Comparison of ENCODE assay signal across 1 cellular context in the genomic region with DNA sequence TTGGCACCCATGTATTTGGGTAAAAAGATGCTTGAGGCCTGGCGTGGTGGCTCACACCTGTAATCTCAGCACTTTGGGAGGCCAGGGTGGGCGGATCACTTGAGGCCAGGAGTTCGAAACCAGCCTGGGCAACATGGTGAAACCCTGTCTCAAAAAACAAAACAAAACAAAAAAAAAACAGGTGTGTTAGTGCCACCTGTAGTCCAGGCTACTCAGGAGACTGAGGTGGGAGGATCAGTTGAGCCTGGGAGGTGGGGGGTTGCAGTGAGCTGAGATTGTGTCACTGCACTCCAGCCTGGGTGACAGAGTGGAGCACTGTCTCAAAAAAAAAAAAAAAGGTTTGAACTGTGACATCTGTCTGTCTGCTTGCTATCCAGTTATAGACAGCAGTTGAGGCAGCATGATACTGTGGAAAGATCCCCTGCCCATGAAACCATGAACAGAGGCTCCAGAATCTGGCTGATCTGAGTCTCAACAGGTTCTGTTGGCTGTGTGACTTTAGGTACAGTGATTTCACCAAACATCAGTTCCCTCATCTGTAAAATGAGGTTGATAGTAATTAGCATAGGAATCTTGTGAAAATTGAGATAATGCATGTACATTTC.
TF ChIP-seq lines count a peak whose summit lies in the region.

No MANE protein-coding gene starts in this region.

TF ChIP-seq in K562, 482 proteins besides CTCF, POLR2A, EP300 and RAD21 (continued from another document):
- no peak for TF ChIP-seq CREB5 (CRISPR knock-in tag; IDR thresholded peaks at IDR 0.05)
- no peak for TF ChIP-seq KDM1A (IDR thresholded peaks at IDR 0.05)
- TF ChIP-seq SAFB2 (IDR thresholded peaks at IDR 0.05; ENCODE audit: borderline replicate concordance, low read depth, low read length, severe bottlenecking) = no peak
- no peak for TF ChIP-seq ZNF551 (CRISPR knock-in tag; IDR thresholded peaks at IDR 0.05)
- TF ChIP-seq, protein P1, sequence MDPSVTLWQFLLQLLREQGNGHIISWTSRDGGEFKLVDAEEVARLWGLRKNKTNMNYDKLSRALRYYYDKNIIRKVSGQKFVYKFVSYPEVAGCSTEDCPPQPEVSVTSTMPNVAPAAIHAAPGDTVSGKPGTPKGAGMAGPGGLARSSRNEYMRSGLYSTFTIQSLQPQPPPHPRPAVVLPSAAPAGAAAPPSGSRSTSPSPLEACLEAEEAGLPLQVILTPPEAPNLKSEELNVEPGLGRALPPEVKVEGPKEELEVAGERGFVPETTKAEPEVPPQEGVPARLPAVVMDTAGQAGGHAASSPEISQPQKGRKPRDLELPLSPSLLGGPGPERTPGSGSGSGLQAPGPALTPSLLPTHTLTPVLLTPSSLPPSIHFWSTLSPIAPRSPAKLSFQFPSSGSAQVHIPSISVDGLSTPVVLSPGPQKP (CRISPR knock-in tag; IDR thresholded peaks at IDR 0.05) = no peak
- no peak for TF ChIP-seq THRA (IDR thresholded peaks at IDR 0.05)
- TF ChIP-seq PKNOX1 (IDR thresholded peaks at IDR 0.05) = peak; percentile 33; the same call in 1 of the 2 replicates
- no peak for TF ChIP-seq NR1H2 (CRISPR knock-in tag; IDR thresholded peaks at IDR 0.05)
- no peak for TF ChIP-seq RUNX1 (IDR thresholded peaks at IDR 0.05; ENCODE audit: low read depth)
- TF ChIP-seq ARNT (IDR thresholded peaks at IDR 0.05) = no peak
- TF ChIP-seq, protein P2, sequence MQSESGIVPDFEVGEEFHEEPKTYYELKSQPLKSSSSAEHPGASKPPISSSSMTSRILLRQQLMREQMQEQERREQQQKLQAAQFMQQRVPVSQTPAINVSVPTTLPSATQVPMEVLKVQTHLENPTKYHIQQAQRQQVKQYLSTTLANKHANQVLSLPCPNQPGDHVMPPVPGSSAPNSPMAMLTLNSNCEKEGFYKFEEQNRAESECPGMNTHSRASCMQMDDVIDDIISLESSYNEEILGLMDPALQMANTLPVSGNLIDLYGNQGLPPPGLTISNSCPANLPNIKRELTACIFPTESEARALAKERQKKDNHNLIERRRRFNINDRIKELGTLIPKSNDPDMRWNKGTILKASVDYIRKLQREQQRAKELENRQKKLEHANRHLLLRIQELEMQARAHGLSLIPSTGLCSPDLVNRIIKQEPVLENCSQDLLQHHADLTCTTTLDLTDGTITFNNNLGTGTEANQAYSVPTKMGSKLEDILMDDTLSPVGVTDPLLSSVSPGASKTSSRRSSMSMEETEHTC (IDR thresholded peaks at IDR 0.05) = no peak
- 0 out of 2 replicates have a peak, but pooled peaks have one; percentile 25 for TF ChIP-seq SMAD4 (CRISPR knock-in tag; conservative IDR thresholded peaks at IDR 0.05)
- TF ChIP-seq ZNF253 (CRISPR knock-in tag; conservative IDR thresholded peaks at IDR 0.05) = no peak
- peak; percentile 66; the same call in 1 of the 2 replicates for TF ChIP-seq ZNF384 (IDR thresholded peaks at IDR 0.05; ENCODE audit: low read depth, low read length)
- TF ChIP-seq NR2C2 (CRISPR knock-in tag; IDR thresholded peaks at IDR 0.05) = no peak
- no peak for TF ChIP-seq NR2C2 (tag; IDR thresholded peaks at IDR 0.05)
- TF ChIP-seq RFX1 (IDR thresholded peaks at IDR 0.05) = no peak
- TF ChIP-seq BRF2 (IDR thresholded peaks at IDR 0.05; ENCODE audit: borderline replicate concordance, insufficient read depth, insufficient read length) = no peak
- TF ChIP-seq CBFA2T3 (IDR thresholded peaks at IDR 0.05) = 0 out of 2 replicates have a peak, but pooled peaks have one; percentile 17
- no peak for TF ChIP-seq KLF13 (tag; IDR thresholded peaks at IDR 0.05; ENCODE audit: borderline replicate concordance, low read depth)
- TF ChIP-seq HDAC2 (IDR thresholded peaks at IDR 0.05) = peak; percentile 20; the same call in 1 of the 2 replicates
- no peak for TF ChIP-seq U2AF1 (optimal IDR thresholded peaks at IDR 0.05; ENCODE audit: low read depth, low read length)
- no peak for TF ChIP-seq ZBTB40 (IDR thresholded peaks at IDR 0.05)
- no peak for TF ChIP-seq ZBTB40 (CRISPR knock-in tag; IDR thresholded peaks at IDR 0.05)
- no peak for TF ChIP-seq PATZ1 (CRISPR knock-in tag; IDR thresholded peaks at IDR 0.05; ENCODE audit: borderline replicate concordance)
- TF ChIP-seq HDAC1 (IDR thresholded peaks at IDR 0.05) = peak in 1 of 2 experiments; percentile 49; a peak in 1 of 4 replicates
- TF ChIP-seq TRIM24 (IDR thresholded peaks at IDR 0.05) = 0 out of 4 replicates have a peak, but pooled peaks of 1 of the 2 experiments have one; percentile 10
- TF ChIP-seq PHF20 (IDR thresholded peaks at IDR 0.05; ENCODE audit: partially characterized antibody) = no peak
- TF ChIP-seq RFX7 (CRISPR knock-in tag; IDR thresholded peaks at IDR 0.05) = no peak
- no peak for TF ChIP-seq E2F4 (CRISPR knock-in tag; IDR thresholded peaks at IDR 0.05; ENCODE audit: low read depth)
TF ChIP-seq in K562: peak in this region for 7.
